ENCODE assay signal across 31 cellular contexts in genomic region chr19:5112681-5113080, GRCh38.
DNase-seq lines count a peak whose midpoint lies in the region; ATAC-seq and TF ChIP-seq lines count a peak whose summit lies in the region.
"Had no signal": no experiment of that assay in that cellular context is flagged by ENCODE, and none has a peak within 500 bp of the region (broad histone marks: within the 10 kb centered on the region; RNA-seq: fewer than 3 reads in every experiment).

No MANE protein-coding gene starts in this region.

- ATAC-seq in WTC11, result no peak
- no peak for ATAC-seq in HG03139 (IDR thresholded peaks at IDR 0.05; ENCODE audit: unreplicated experiment)
- ATAC-seq in HG03159 (IDR thresholded peaks at IDR 0.05; ENCODE audit: unreplicated experiment), result no peak
- ATAC-seq: effector memory CD8-positive, alpha-beta T cell; esophagus mucosa; gastrocnemius medialis; HCT116; left ventricle myocardium superior; naive thymus-derived CD4-positive, alpha-beta T cell; right lobe of liver; T-helper 17 cell had no signal

- no peak overlapping the region for H3K4me3 ChIP-seq in neuronal stem cell (ENCODE audit: low read length in 2 of 2)
- H3K4me3 ChIP-seq: gastrocnemius medialis, right lobe of liver, uterus had no signal

- H3K9ac ChIP-seq in neuronal stem cell (ENCODE audit: low read depth, low read length, poor library complexity), result no peak overlapping the region
- H3K9ac ChIP-seq: SK-N-SH had no signal

- no peak overlapping the region for H4K91ac ChIP-seq in neuronal stem cell (ENCODE audit: low read depth, low read length, poor library complexity)

- no peak overlapping the region for H2BK120ac ChIP-seq in neuronal stem cell (ENCODE audit: low read depth, low read length)

- H3K27me3 ChIP-seq in neuronal stem cell (ENCODE audit: control insufficient read depth in 3 of 3, insufficient read depth in 3 of 3, low read depth in 1 of 3, low read length in 3 of 3), result no peaks in the 10 kb centered on the region
- H3K27me3 ChIP-seq: gastrocnemius medialis, right lobe of liver, uterus had no signal

- no peak overlapping the region for H4K8ac ChIP-seq in neuronal stem cell (ENCODE audit: low read depth, low read length)

- peak overlapping the region; percentile 38; the same call in 1 of the 2 replicates for H3K27ac Mint-ChIP-seq in HFFc6
- H3K27ac Mint-ChIP-seq in WTC11, result peak overlapping the region; percentile 83
- H3K27ac Mint-ChIP-seq: naive thymus-derived CD4-positive, alpha-beta T cell; T-helper 17 cell had no signal

- H3K4me1 ChIP-seq in neuronal stem cell (ENCODE audit: control insufficient read depth in 2 of 2, insufficient read depth in 1 of 2, low read depth in 1 of 2, low read length in 2 of 2), result peaks cover 16 to 27% of the 10 kb centered on the region in 2 donors
- H3K4me1 ChIP-seq: gastrocnemius medialis, uterus had no signal

- no peak overlapping the region for H3K14ac ChIP-seq in neuronal stem cell (ENCODE audit: low read length)

- H3K27ac ChIP-seq in neuronal stem cell (replicated peaks; ENCODE audit: low read length), result no peak overlapping the region
- H3K27ac ChIP-seq: C4-2B, gastrocnemius medialis, HL-60, right lobe of liver, uterus had no signal

- no peak overlapping the region for H3K4me2 ChIP-seq in neuronal stem cell (ENCODE audit: insufficient read depth, low read length, poor library complexity, severe bottlenecking)
- H3K4me2 ChIP-seq: SK-N-SH had no signal

- H3K27me3 Mint-ChIP-seq in HFFc6 (ENCODE audit: insufficient read depth) (peaks cover 6% of the 10 kb centered on the region), WTC11 (ENCODE audit: low read depth) (no peaks in the 10 kb centered on the region)
- H3K27me3 Mint-ChIP-seq: effector memory CD8-positive, alpha-beta T cell; naive thymus-derived CD4-positive, alpha-beta T cell; T-helper 17 cell had no signal

- peak overlapping the region; percentile 60 for H3K18ac ChIP-seq in neuronal stem cell (ENCODE audit: low read length)

- H2AK5ac ChIP-seq in neuronal stem cell (ENCODE audit: low read depth, low read length), result peak overlapping the region; percentile 91

- no peaks in the 10 kb centered on the region for H3K79me1 ChIP-seq in neuronal stem cell (ENCODE audit: low read depth, low read length)

- H3K9me3 ChIP-seq in neuronal stem cell (replicated peaks in 1 of 2; ENCODE audit: control insufficient read depth in 2 of 2, insufficient read depth in 1 of 2, low read depth in 1 of 2, low read length in 2 of 2), result peaks cover 7 to 8% of the 10 kb centered on the region in 2 donors
- H3K9me3 ChIP-seq: gastrocnemius medialis, right lobe of liver, SK-N-SH, uterus had no signal

- TF ChIP-seq CTCF in HFFc6 (IDR thresholded peaks at IDR 0.05), result no peak
- TF ChIP-seq CTCF in WTC11 (IDR thresholded peaks at IDR 0.05), result no peak

- H2BK5ac ChIP-seq in neuronal stem cell (ENCODE audit: low read length), result no peak overlapping the region

- no CpG with 5 or more reads among the region's 15 CpGs for WGBS in neuronal stem cell (ENCODE audit: extremely low coverage in 2 of 2, insufficient read length in 2 of 2, insufficient replicate concordance in 1 of 2), 2 donors

- H3K9me3 Mint-ChIP-seq in HFFc6, result peaks cover 5% of the 10 kb centered on the region; the same call in 1 of the 2 replicates
- H3K9me3 Mint-ChIP-seq in WTC11, result peaks cover 9% of the 10 kb centered on the region
- H3K9me3 Mint-ChIP-seq: effector memory CD8-positive, alpha-beta T cell had no signal

- H2BK12ac ChIP-seq in neuronal stem cell (ENCODE audit: low read length), result no peak overlapping the region

- no peak overlapping the region for H3K4ac ChIP-seq in neuronal stem cell (ENCODE audit: low read length)

- H3K23ac ChIP-seq in neuronal stem cell (ENCODE audit: low read depth, low read length, poor library complexity), result no peak overlapping the region

- H3K36me3 Mint-ChIP-seq in HFFc6 (ENCODE audit: low read depth) (peaks cover 23% of the 10 kb centered on the region), WTC11 (peaks cover 26% of the 10 kb centered on the region)

- H3K4me3 Mint-ChIP-seq in HFFc6 (no peak overlapping the region), WTC11 (no peak overlapping the region)
- H3K4me3 Mint-ChIP-seq: effector memory CD8-positive, alpha-beta T cell; naive thymus-derived CD4-positive, alpha-beta T cell; T-helper 17 cell had no signal

- CTCF ChIA-PET in WTC11 (lab: Charles Lee), result interaction anchor here (0.6 to 5.6 kb wide), 4 partner anchors 25 to 374 kb away, joined by 3 to 48 read pairs (median 3); no protein-coding TSS in a partner anchor

- H3K36me3 ChIP-seq in neuronal stem cell (replicated peaks in 1 of 2; ENCODE audit: control insufficient read depth in 2 of 2, insufficient read depth in 2 of 2, low read length in 2 of 2), result peaks cover 2 to 48% of the 10 kb centered on the region in 2 donors
- H3K36me3 ChIP-seq: uterus had no signal

- peaks cover 11% of the 10 kb centered on the region for H3K4me1 Mint-ChIP-seq in HFFc6 (ENCODE audit: low read depth)
- H3K4me1 Mint-ChIP-seq in WTC11, result peaks cover 30% of the 10 kb centered on the region
- H3K4me1 Mint-ChIP-seq: naive thymus-derived CD4-positive, alpha-beta T cell; T-helper 17 cell had no signal

- H2BK15ac ChIP-seq in neuronal stem cell (ENCODE audit: low read length), result no peak overlapping the region

- POLR2A ChIA-PET in WTC11 (lab: Charles Lee), result no interaction called here

- H2AFZ ChIP-seq in neuronal stem cell (ENCODE audit: low read length), result no peak overlapping the region

- DNase-seq in HFFc6 (no peak), WTC11 (ENCODE audit: low spot score) (no peak), fibroblast of peridontal ligament (ENCODE audit: extremely low read depth) (peak; percentile 17), neuronal stem cell (ENCODE audit: low spot score) (no peak), GM03348 (ENCODE audit: low spot score) (no peak)
- DNase-seq in stimulated activated CD4-positive, alpha-beta T cell treated with anti-CD3 and anti-CD28 coated beads, Interleukin-12 subunit alpha, Interleukin-12 subunit beta, amount 100 ng/mL, for 4 hours, result no peak
- DNase-seq: Calu3; cortex of kidney; DND-41; effector memory CD8-positive, alpha-beta T cell; gastrocnemius medialis; left ventricle myocardium superior; midbrain; naive thymus-derived CD4-positive, alpha-beta T cell; NCI-H146; NCI-H2107; NCI-H446; OCI-M1; posterior cingulate gyrus; right lobe of liver; SK-N-SH; stimulated activated CD4-positive, alpha-beta T cell treated with anti-CD3 and anti-CD28 coated beads, Interleukin-15, amount 100 ng/mL, for 24 hours; stimulated activated naive CD4-positive, alpha-beta T cell treated with Interleukin-2 at 50 U/mL for 16 hours; T-helper 17 cell; uterus had no signal

TF ChIP-seq in WTC11, 78 proteins besides CTCF, POLR2A, EP300 and RAD21:
- TF ChIP-seq ZNF423 (CRISPR knock-in tag; IDR thresholded peaks at IDR 0.05) (peak; percentile 5; the same call in 1 of the 2 replicates), ZNF121 (CRISPR knock-in tag; IDR thresholded peaks at IDR 0.05) (no peak)
